ENCODE assay signal across 8 cellular contexts in the genomic region with DNA sequence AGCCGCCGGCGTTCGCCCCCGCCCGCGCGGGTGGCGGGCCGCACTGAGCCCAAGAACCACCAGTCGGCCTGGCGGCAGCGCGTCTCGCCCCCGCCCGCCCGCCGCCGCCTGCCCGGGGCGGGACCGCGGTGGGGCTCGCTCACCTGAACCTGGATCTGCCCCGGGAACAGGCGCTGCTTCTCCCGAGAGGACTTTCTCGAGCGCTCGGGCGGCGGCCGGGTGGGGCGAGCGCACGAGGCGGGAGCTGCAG. TPM values are rescaled to one million over a fixed set of nuclear protein-coding genes. Genes with fewer than 3 reads are reported as not detected.
DNase-seq lines count a peak whose midpoint lies in the region; ATAC-seq, FAIRE-seq and TF ChIP-seq lines count a peak whose summit lies in the region.

No MANE protein-coding gene starts in this region.

- H3K27me3 ChIP-seq in CD4-positive, CD25-positive, alpha-beta regulatory T cell (ENCODE audit: control insufficient read depth, insufficient read depth, low read length): no peaks in the 10 kb centered on the region
- H3K27me3 ChIP-seq in K562 (ENCODE audit: control insufficient read depth in 2 of 2, insufficient read depth in 2 of 2, low read length in 2 of 2) (no peaks in the 10 kb centered on the region), mesendoderm (ENCODE audit: insufficient read depth, low read length, poor library complexity) (no peaks in the 10 kb centered on the region)

- intact Hi-C loops in K562 (cut with micrococcal nuclease): loop anchor here (5.0 to 10.0 kb wide), 2 partner anchors 35 to 67 kb away; no protein-coding TSS in a partner anchor

- peak overlapping the region; percentile 97 for H3K23ac ChIP-seq in mesendoderm (ENCODE audit: low read length)

- H3K27ac ChIP-seq in CD4-positive, CD25-positive, alpha-beta regulatory T cell (ENCODE audit: insufficient read depth, low read length, poor library complexity, severe bottlenecking): peak overlapping the region; percentile 96
- H3K27ac ChIP-seq in K562 (ENCODE audit: extremely low read depth, low read depth, low read length) (peak overlapping the region; percentile 87), mesendoderm (ENCODE audit: low read depth, low read length) (peak overlapping the region; percentile 94)

- H3K18ac ChIP-seq in mesendoderm (ENCODE audit: low read length): peak overlapping the region; percentile 95

- H3K9me1 ChIP-seq in K562 (ENCODE audit: control insufficient read depth, insufficient read depth, low read length): no peaks in the 10 kb centered on the region

- H3K4me2 ChIP-seq in K562 (ENCODE audit: insufficient read depth, low read length) (peak overlapping the region; percentile 73; the same call in 1 of the 2 replicates), mesendoderm (ENCODE audit: low read length) (no peak overlapping the region)

- CTCF ChIA-PET in K562 (lab: Yijun Ruan, JAX; ENCODE audit: low intra/inter-chr PET ratio): no interaction called here

- no peak overlapping the region for H2BK5ac ChIP-seq in mesendoderm (ENCODE audit: low read length)

- H3K4me3 Mint-ChIP-seq in CD4-positive, CD25-positive, alpha-beta regulatory T cell: peak overlapping the region; percentile 87 to 98 (median 90)

- no peak for FAIRE-seq in K562 (lab: Jason Lieb, UNC)

- H3K4me3 ChIP-seq in CD4-positive, CD25-positive, alpha-beta regulatory T cell (ENCODE audit: low read depth, low read length): no peak overlapping the region
- peak overlapping the region; percentile 76 for H3K4me3 ChIP-seq in K562
- peak overlapping the region; percentile 93 for H3K4me3 ChIP-seq in mesendoderm (ENCODE audit: low read length)

- H3K79me2 ChIP-seq in K562 (ENCODE audit: control insufficient read depth, insufficient read depth, low read length) (peaks cover 49% of the 10 kb centered on the region), mesendoderm (ENCODE audit: control insufficient read depth, insufficient read depth, low read length) (peaks cover 49% of the 10 kb centered on the region)

- TF ChIP-seq RAD21 in K562 (CRISPR knock-in tag; conservative IDR thresholded peaks at IDR 0.05 in 1 of 2, IDR thresholded peaks at IDR 0.05 in 1 of 2): no peak

- in situ Hi-C loops in K562 (cut with MboI): no loop called here

- peak overlapping the region; percentile 90 for H3K4ac ChIP-seq in mesendoderm (ENCODE audit: low read depth, low read length)

- no peak for TF ChIP-seq POLR2A in K562 (conservative IDR thresholded peaks at IDR 0.05)

- H3K27me3 Mint-ChIP-seq in CD4-positive, CD25-positive, alpha-beta regulatory T cell: peaks cover 10% of the 10 kb centered on the region

- peaks cover 42% of the 10 kb centered on the region for H3K4me1 ChIP-seq in CD4-positive, CD25-positive, alpha-beta regulatory T cell (ENCODE audit: control insufficient read depth, insufficient read depth, low read length, poor library complexity, severe bottlenecking)
- H3K4me1 ChIP-seq in K562 (replicated peaks in 1 of 2; ENCODE audit: control insufficient read depth in 2 of 2, insufficient read depth in 2 of 2, low read length in 2 of 2) (peaks cover 22 to 24% of the 10 kb centered on the region in 2 experiments; a peak in 4 of 5 replicates), mesendoderm (ENCODE audit: control insufficient read depth, low read depth, low read length) (peaks cover 6% of the 10 kb centered on the region)

- H2AFZ ChIP-seq in K562 (ENCODE audit: low read depth, low read length): no peak overlapping the region; the same call in 1 of the 2 replicates

- no peaks in the 10 kb centered on the region for H3K9me3 ChIP-seq in CD4-positive, CD25-positive, alpha-beta regulatory T cell (ENCODE audit: control insufficient read depth in 2 of 2, low read length in 2 of 2)
- no peaks in the 10 kb centered on the region for H3K9me3 ChIP-seq in K562 (replicated peaks; ENCODE audit: control insufficient read depth, insufficient read depth, low read depth, low read length)

- H3K27ac Mint-ChIP-seq in CD4-positive, CD25-positive, alpha-beta regulatory T cell: peak overlapping the region in 1 of 3 donors; percentile 83

- ATAC-seq in CD4-positive, CD25-positive, alpha-beta regulatory T cell (ENCODE audit: low read depth in 2 of 2): peak in 1 of 2 donors; percentile 12
- ATAC-seq in HG03159 (IDR thresholded peaks at IDR 0.05; ENCODE audit: unreplicated experiment) (peak; percentile 7), K562 (peak; percentile 26), HG03571 (IDR thresholded peaks at IDR 0.05; ENCODE audit: unreplicated experiment) (no peak)

- no peaks in the 10 kb centered on the region for H3K36me3 ChIP-seq in CD4-positive, CD25-positive, alpha-beta regulatory T cell (ENCODE audit: control insufficient read depth, insufficient read depth, low read length)
- H3K36me3 ChIP-seq in K562 (ENCODE audit: control insufficient read depth, insufficient read depth, low read length): peaks cover 17% of the 10 kb centered on the region; the same call in 2 of the 3 replicates
- no peaks in the 10 kb centered on the region for H3K36me3 ChIP-seq in mesendoderm (ENCODE audit: control insufficient read depth, insufficient read depth, low read length)

- no peak overlapping the region for H2BK120ac ChIP-seq in mesendoderm (ENCODE audit: low read depth, low read length)

- H3K79me1 ChIP-seq in mesendoderm (ENCODE audit: low read length): peaks cover 2% of the 10 kb centered on the region

- TF ChIP-seq CTCF in K562 (IDR thresholded peaks at IDR 0.05 in 2 of 3, conservative IDR thresholded peaks at IDR 0.05 in 1 of 3; ENCODE audit: insufficient read depth in 2 of 3, low read depth in 1 of 3, low read length in 3 of 3): no peak
- TF ChIP-seq CTCF in GM10266 (IDR thresholded peaks at IDR 0.05; ENCODE audit: control insufficient read depth, insufficient read depth, low read depth, missing control alignments): no peak

- H4K5ac ChIP-seq in mesendoderm (ENCODE audit: low read length): no peak overlapping the region

- peaks cover 13% of the 10 kb centered on the region for H3K36me3 Mint-ChIP-seq in CD4-positive, CD25-positive, alpha-beta regulatory T cell

- H3K9me3 Mint-ChIP-seq in CD4-positive, CD25-positive, alpha-beta regulatory T cell: no peaks in the 10 kb centered on the region

- H2AK5ac ChIP-seq in mesendoderm (ENCODE audit: low read length): no peak overlapping the region

- TF ChIP-seq EP300 in K562 (IDR thresholded peaks at IDR 0.05; ENCODE audit: low read length): no peak

- H3K9ac ChIP-seq in K562 (ENCODE audit: insufficient read depth in 1 of 2, low read depth in 2 of 2, low read length in 2 of 2): peak overlapping the region; percentile 76 to 91
- peak overlapping the region; percentile 97 for H3K9ac ChIP-seq in mesendoderm (ENCODE audit: low read length)

- peak overlapping the region; percentile 96 for H3K56ac ChIP-seq in mesendoderm (ENCODE audit: low read length)

- BruUV-seq in K562 (replicated peaks; lab: Mats Ljungman, UMichigan): no TSS peak

- H4K8ac ChIP-seq in mesendoderm (ENCODE audit: low read depth, low read length): no peak overlapping the region

- POLR2A ChIA-PET in K562 (lab: Yijun Ruan, JAX): interaction anchor here (0.6 to 1.8 kb wide), 11 partner anchors 9 to 1465 kb away, joined by 3 to 6 read pairs (median 4); no protein-coding TSS in a partner anchor

- WGBS in K562 (ENCODE audit: insufficient coverage, low coverage, missing lambda C conversion rate): 0% methylated on average over 5 of the region's 38 CpGs
- WGBS in mesendoderm (ENCODE audit: extremely low coverage, insufficient coverage, low lambda C conversion rate): no CpG with 5 or more reads among the region's 38 CpGs

- DNase-seq in CD4-positive, CD25-positive, alpha-beta regulatory T cell: no peak
- DNase-seq in K562 (ENCODE audit: extremely low read depth in 1 of 4, low spot score in 3 of 4) (no peak), mesendoderm (no peak), GM10266 (ENCODE audit: extremely low spot score) (no peak), ecto neural progenitor cell (ENCODE audit: low spot score) (no peak)
- no peak for DNase-seq in activated CD4-positive, alpha-beta T cell treated with anti-CD3 and anti-CD28 coated beads for 48 hours

- peaks cover 12 to 44% (median 28%) of the 10 kb centered on the region in 4 donors for H3K4me1 Mint-ChIP-seq in CD4-positive, CD25-positive, alpha-beta regulatory T cell

- H2BK15ac ChIP-seq in mesendoderm (replicated peaks; ENCODE audit: low read depth): no peak overlapping the region

- H4K20me1 ChIP-seq in K562 (replicated peaks; ENCODE audit: control insufficient read depth, insufficient read depth, low read length): peaks cover 20% of the 10 kb centered on the region; the same call in 1 of the 2 replicates

TF ChIP-seq in K562, 482 proteins besides CTCF, POLR2A, EP300 and RAD21 (continues in another document):
- TF ChIP-seq KAT2B (IDR thresholded peaks at IDR 0.05; ENCODE audit: low read depth, low read length): no peak

RNA-seq across cellular contexts. Expression of gene MYH9, which starts 0.2 kb away (rescaled TPM):
- 1,341 TPM for total RNA-seq in CD4-positive, CD25-positive, alpha-beta regulatory T cell
- 10 to 100 TPM; 80.0 to 98.9 (median 93.4) TPM for polyA plus RNA-seq in CD4-positive, CD25-positive, alpha-beta regulatory T cell
- total RNA-seq in K562 (2011; cell fraction: chromatin; rRNA removed; ENCODE audit: low replicate concordance): 136 and 261 TPM in 2 replicates
- 51.3 and 57.4 TPM in 2 replicates for total RNA-seq in K562 (2011; cell fraction: nucleolus; rRNA removed)
- 65.9 and 76.0 TPM in 2 replicates for total RNA-seq in K562 (2011; cell fraction: nucleoplasm; rRNA removed)
- 60.1 and 60.4 TPM in 2 replicates for total RNA-seq in K562 (2014; rRNA removed)
- total RNA-seq in K562 (2014; rRNA removed; fragmentation: Illumina TruSeq; extraction: Trizol): 24.6 and 33.6 TPM in 2 replicates
- total RNA-seq in K562 (2015; rRNA removed; fragmentation: Illumina TruSeq; extraction: Trizol): 24.1 and 30.5 TPM in 2 replicates
- 94.6 and 111 TPM in 2 replicates for total RNA-seq in K562 (2021)
- 24.1 and 34.2 TPM in 2 replicates for polyA plus RNA-seq in K562 (2011; rRNA removed)
- 10.2 and 12.5 TPM in 2 replicates for polyA plus RNA-seq in K562 (2011; cell fraction: cytosol; rRNA removed)
- 32.6 and 34.6 TPM in 2 replicates for polyA plus RNA-seq in K562 (2011; cell fraction: nucleus; rRNA removed)
- polyA plus RNA-seq in K562 (2012): 54.3 and 92.2 TPM in 2 replicates
- polyA plus RNA-seq in K562 (2014; fragmentation: Illumina TruSeq; extraction: Trizol): 31.3 and 44.5 TPM in 2 replicates
- 1 to 10 TPM in 1 of 2 experiments, under 1 TPM in 1; 0.71 to 1.3 TPM for polyA plus RNA-seq in K562 (2014; fragmentation: Nextera tagmentation; extraction: Ambion mirVana)
- polyA plus RNA-seq in K562 (2014; rRNA removed): 34.2 and 37.4 TPM in 2 replicates
- polyA minus RNA-seq in K562 (2011; rRNA and poly(A)+ RNA removed): 90.2 and 122 TPM in 2 replicates
- polyA minus RNA-seq in K562 (2011; cell fraction: cytosol; rRNA and poly(A)+ RNA removed): 59.8 and 63.1 TPM in 2 replicates
- 20.6 and 41.5 TPM in 2 replicates for polyA minus RNA-seq in K562 (2011; cell fraction: nucleus; rRNA and poly(A)+ RNA removed)
- polyA plus RNA-seq in mesendoderm (2013, experiment 1 of 2): 110 TPM
- 111 TPM for polyA plus RNA-seq in mesendoderm (2013, experiment 2 of 2)
